22 cellular contexts compared by ENCODE assay signal in genomic region chr10:52782554-52782953, GRCh38. TPM values are rescaled to one million over a fixed set of nuclear protein-coding genes. Genes with fewer than 3 reads are reported as not detected.
A peak's percentile ranks its signal among the peaks of the same experiment; 100 is the strongest.
DNase-seq lines count a peak whose midpoint lies in the region; ATAC-seq, FAIRE-seq and TF ChIP-seq lines count a peak whose summit lies in the region.
"Had no signal": no experiment of that assay in that cellular context is flagged by ENCODE, and none has a peak within 500 bp of the region (broad histone marks: within the 10 kb centered on the region; RNA-seq: fewer than 3 reads in every experiment).

No MANE protein-coding gene starts in this region.

- CTCF ChIA-PET in HepG2 (lab: Yijun Ruan, JAX; ENCODE audit: low intra/inter-chr PET ratio, low total read pairs) = interaction anchor here (8.0 kb wide), 1 partner anchor 41 kb away, joined by 218 read pairs; no protein-coding TSS in a partner anchor

- in situ Hi-C loops in HepG2 (cut with HindIII; ENCODE audit: extremely low pct_ligation_motif_present, low pct_unique_long_range_greater_than_20kb) = loop anchor here (5.0 kb wide), 3 partner anchors 40 to 470 kb away; partner anchors contain the start of gene DKK1

- no TSS peak for BruUV-seq in HepG2 (replicated peaks; lab: Mats Ljungman, UMichigan)

- DNase-seq in HepG2 (ENCODE audit: low spot score) = no peak
- no peak for DNase-seq in right lobe of liver
- peak; percentile 24 for DNase-seq in medulla oblongata (ENCODE audit: extremely low spot score)
- DNase-seq in pons (ENCODE audit: low spot score) = peak; percentile 21
- DNase-seq in GM20000 (ENCODE audit: low spot score) = no peak
- DNase-seq in neuronal stem cell (ENCODE audit: low spot score) = no peak
- DNase-seq: 8988T; ACHN; C1 segment of cervical spinal cord; Caco-2; CD4-positive, CD25-positive, alpha-beta regulatory T cell; CD8-positive, alpha-beta T cell; DMS153; DND-41; GM23248; H7; HCEC 1CT had no signal

- H3K23ac ChIP-seq in neuronal stem cell (ENCODE audit: low read depth, low read length, poor library complexity) = no peak overlapping the region

- TF ChIP-seq CTCF in HepG2 (CRISPR knock-in tag; IDR thresholded peaks at IDR 0.05) = no peak
- TF ChIP-seq CTCF in right lobe of liver (IDR thresholded peaks at IDR 0.05) = no peak
- TF ChIP-seq CTCF in GM20000 (IDR thresholded peaks at IDR 0.05; ENCODE audit: extremely low read depth, missing control alignments) = no peak

- H3K4me2 ChIP-seq in HepG2 (ENCODE audit: low read depth, low read length) (no peak overlapping the region), neuronal stem cell (ENCODE audit: insufficient read depth, low read length, poor library complexity, severe bottlenecking) (no peak overlapping the region)
- H3K4me2 ChIP-seq: A549 had no signal

- TF ChIP-seq EP300 in HepG2 (IDR thresholded peaks at IDR 0.05; ENCODE audit: low read depth in 2 of 2, low read length in 2 of 2) (no peak), HepG2 (CRISPR knock-in tag; IDR thresholded peaks at IDR 0.05; ENCODE audit: borderline replicate concordance) (no peak)

- no peak overlapping the region for H4K8ac ChIP-seq in neuronal stem cell (ENCODE audit: low read depth, low read length)

- no peak for ATAC-seq in HepG2
- ATAC-seq in right lobe of liver = no peak
- ATAC-seq: A549; CD8-positive, alpha-beta T cell had no signal

- TF ChIP-seq POLR2A in HepG2 (IDR thresholded peaks at IDR 0.05; ENCODE audit: insufficient read depth in 1 of 2, low read depth in 2 of 2, low read length in 2 of 2) (no peak), right lobe of liver (IDR thresholded peaks at IDR 0.05) (no peak)

- H2AK5ac ChIP-seq in neuronal stem cell (ENCODE audit: low read depth, low read length) = no peak overlapping the region

- H2BK15ac ChIP-seq in neuronal stem cell (ENCODE audit: low read length) = no peak overlapping the region

- TF ChIP-seq RAD21 in HepG2 (CRISPR knock-in tag; IDR thresholded peaks at IDR 0.05) = no peak

- no peak overlapping the region for H2BK5ac ChIP-seq in neuronal stem cell (ENCODE audit: low read length)

- H3K79me1 ChIP-seq in neuronal stem cell (ENCODE audit: low read depth, low read length) = no peaks in the 10 kb centered on the region

- H2AFZ ChIP-seq in HepG2 (ENCODE audit: low read length) (no peak overlapping the region), neuronal stem cell (ENCODE audit: low read length) (no peak overlapping the region)
- H2AFZ ChIP-seq: GM23248 had no signal

- H4K20me1 ChIP-seq in HepG2 (ENCODE audit: insufficient read depth, low read length) = no peaks in the 10 kb centered on the region

- no peak overlapping the region for H4K91ac ChIP-seq in neuronal stem cell (ENCODE audit: low read depth, low read length, poor library complexity)

- no peak overlapping the region for H3K4ac ChIP-seq in neuronal stem cell (ENCODE audit: low read length)

- no peak overlapping the region for H3K14ac ChIP-seq in neuronal stem cell (ENCODE audit: low read length)

- no peaks in the 10 kb centered on the region for H3K79me2 ChIP-seq in HepG2 (ENCODE audit: insufficient read depth, low read length)

- intact Hi-C loops in HepG2 (cut with micrococcal nuclease; ENCODE audit: unreplicated experiment) = no loop called here
- intact Hi-C loops in right lobe of liver (cut with DNase I) = no loop called here

- H3K9ac ChIP-seq in HepG2 (ENCODE audit: insufficient read depth, low read depth, low read length) (no peak overlapping the region), neuronal stem cell (ENCODE audit: low read depth, low read length, poor library complexity) (no peak overlapping the region)
- H3K9ac ChIP-seq: GM23248 had no signal

- POLR2A ChIA-PET in HepG2 (lab: Yijun Ruan, JAX) = no interaction called here

- no peaks in the 10 kb centered on the region for H3K27me3 ChIP-seq in HepG2 (ENCODE audit: control insufficient read depth in 1 of 2, insufficient read depth in 2 of 2, low read length in 2 of 2)
- H3K27me3 ChIP-seq in right lobe of liver = no peaks in the 10 kb centered on the region
- no peaks in the 10 kb centered on the region for H3K27me3 ChIP-seq in neuronal stem cell (ENCODE audit: control insufficient read depth in 3 of 3, insufficient read depth in 3 of 3, low read depth in 1 of 3, low read length in 3 of 3)

- H2BK12ac ChIP-seq in neuronal stem cell (ENCODE audit: low read length) = no peak overlapping the region

- peaks cover 37% of the 10 kb centered on the region for H3K4me1 ChIP-seq in HepG2 (ENCODE audit: insufficient read depth, low read length)
- H3K4me1 ChIP-seq in right lobe of liver = no peaks in the 10 kb centered on the region
- H3K4me1 ChIP-seq in neuronal stem cell (ENCODE audit: control insufficient read depth in 2 of 2, insufficient read depth in 1 of 2, low read depth in 1 of 2, low read length in 2 of 2) = no peaks in the 10 kb centered on the region
- H3K4me1 ChIP-seq: A549, Caco-2 had no signal

- H3K18ac ChIP-seq in neuronal stem cell (ENCODE audit: low read length) = no peak overlapping the region

- no peak overlapping the region for H2BK120ac ChIP-seq in neuronal stem cell (ENCODE audit: low read depth, low read length)

- H3K36me3 ChIP-seq in HepG2 (replicated peaks in 1 of 2; ENCODE audit: control insufficient read depth in 1 of 2, insufficient read depth in 2 of 2, low read length in 2 of 2) (no peaks in the 10 kb centered on the region), right lobe of liver (no peaks in the 10 kb centered on the region), neuronal stem cell (replicated peaks in 1 of 2; ENCODE audit: control insufficient read depth in 2 of 2, insufficient read depth in 2 of 2, low read length in 2 of 2) (no peaks in the 10 kb centered on the region)

- H3K9me3 ChIP-seq in HepG2 (ENCODE audit: low read length) = no peaks in the 10 kb centered on the region
- H3K9me3 ChIP-seq in right lobe of liver = no peaks in the 10 kb centered on the region
- H3K9me3 ChIP-seq in neuronal stem cell (replicated peaks in 1 of 2; ENCODE audit: control insufficient read depth in 2 of 2, insufficient read depth in 1 of 2, low read depth in 1 of 2, low read length in 2 of 2) = no peaks in the 10 kb centered on the region
- H3K9me3 ChIP-seq: A549, Caco-2 had no signal

- H3K27ac ChIP-seq in HepG2 (ENCODE audit: extremely low read length, insufficient read depth, low read length) (no peak overlapping the region), right lobe of liver (no peak overlapping the region), neuronal stem cell (replicated peaks; ENCODE audit: low read length) (no peak overlapping the region)
- H3K27ac ChIP-seq: A549, GM23248 had no signal

- no peak for FAIRE-seq in HepG2 (lab: Jason Lieb, UNC)
- FAIRE-seq: A549, G401.6, GM12892, H1 had no signal

- H3K4me3 ChIP-seq in HepG2 (replicated peaks in 1 of 3; ENCODE audit: insufficient read depth in 1 of 3, low read depth in 2 of 3, low read length in 3 of 3) (no peak overlapping the region), right lobe of liver (no peak overlapping the region), neuronal stem cell (ENCODE audit: low read length in 2 of 2) (no peak overlapping the region)
- H3K4me3 ChIP-seq: A549, GM23248 had no signal

TF ChIP-seq in HepG2, 621 proteins besides CTCF, POLR2A, EP300 and RAD21 (continues in another document):
- peak; percentile 62 for TF ChIP-seq ZNF629 (CRISPR knock-in tag; conservative IDR thresholded peaks at IDR 0.05)

RNA-seq across cellular contexts. Expression of gene MBL2, which starts 10.0 kb away (rescaled TPM):
- total RNA-seq in HepG2 (2016; rRNA removed; fragmentation: Illumina TruSeq; extraction: Trizol) (9.2 and 9.6 TPM in 2 replicates), right lobe of liver (100 to 1,000 TPM in 3 of 6 experiments, 10 to 100 TPM in 3; 56.4 to 173 (median 94.1) TPM)
- total RNA-seq in HepG2 (2016; cell fraction: cytosol; rRNA removed; fragmentation: Illumina TruSeq; extraction: Trizol; ENCODE audit: low read depth) = 0.61 and 0.62 TPM in 2 replicates
- 9.0 and 9.5 TPM in 2 replicates for total RNA-seq in HepG2 (2016; cell fraction: insoluble cytoplasmic fraction; rRNA removed; fragmentation: Illumina TruSeq; extraction: Trizol)
- total RNA-seq in HepG2 (2016; cell fraction: membrane; rRNA removed; fragmentation: Illumina TruSeq; extraction: Trizol) = 2.1 and 2.6 TPM in 2 replicates
- total RNA-seq in HepG2 (2016; cell fraction: nucleus; rRNA removed; fragmentation: Illumina TruSeq; extraction: Trizol) = 11.0 and 12.5 TPM in 2 replicates
- polyA plus RNA-seq in HepG2 (2011; rRNA removed) = 11.9 and 16.2 TPM in 2 replicates
- polyA plus RNA-seq in HepG2 (2011; cell fraction: cytosol; rRNA removed) = 6.3 and 9.4 TPM in 2 replicates
- 5.7 and 6.0 TPM in 2 replicates for polyA plus RNA-seq in HepG2 (2011; cell fraction: nucleus; rRNA removed)
- polyA plus RNA-seq in HepG2 (2012) = 3.6 and 4.5 TPM in 2 replicates
- 0.41 and 0.43 TPM in 2 replicates for polyA plus RNA-seq in HepG2 (2016; cell fraction: cytosol; fragmentation: Illumina TruSeq; extraction: Trizol; ENCODE audit: low read depth)
- polyA plus RNA-seq in HepG2 (2016; cell fraction: insoluble cytoplasmic fraction; fragmentation: Illumina TruSeq; extraction: Trizol; ENCODE audit: low read depth) = 10.4 TPM in 2 replicates
- 1.4 TPM in 2 replicates for polyA plus RNA-seq in HepG2 (2016; cell fraction: membrane; fragmentation: Illumina TruSeq; extraction: Trizol; ENCODE audit: low read depth)
- polyA plus RNA-seq in HepG2 (2016; cell fraction: nucleus; fragmentation: Illumina TruSeq; extraction: Trizol; ENCODE audit: insufficient read depth, low read depth) = 10.6 and 11.4 TPM in 2 replicates
- polyA minus RNA-seq in HepG2 (2011; rRNA and poly(A)+ RNA removed; ENCODE audit: low replicate concordance) = 10.2 TPM in 1 of 2 replicates, not detected in the other
- 9.8 and 11.4 TPM in 2 replicates for polyA minus RNA-seq in HepG2 (2011; cell fraction: cytosol; rRNA and poly(A)+ RNA removed)
- 24.7 and 30.8 TPM in 2 replicates for polyA minus RNA-seq in HepG2 (2011; cell fraction: nucleus; rRNA and poly(A)+ RNA removed)
- polyA plus RNA-seq in neuronal stem cell (2013, experiment 1 of 2) = not detected
- not detected for polyA plus RNA-seq in neuronal stem cell (2013, experiment 2 of 2)
- total RNA-seq: CD4-positive, CD25-positive, alpha-beta regulatory T cell; CD8-positive, alpha-beta T cell; GM23248; H1; H7 had no signal
- polyA plus RNA-seq: A549; BJ; CD4-positive, CD25-positive, alpha-beta regulatory T cell; GM23248; H1 had no signal

Comparison
In these comparisons a context has a peak if more than half of its experiments do, and no peak if none do; other contexts are left out.
1. DNase-seq: peak in medulla oblongata (single experiment) and pons (single experiment); none in HepG2 (single experiment), right lobe of liver (0 of 3), GM20000 (single experiment) and neuronal stem cell (single experiment).